9 cellular contexts compared by ENCODE assay signal in genomic region chr2:98455494-98455976, GRCh38. TPM values are rescaled to one million over a fixed set of nuclear protein-coding genes. Genes with fewer than 3 reads are reported as not detected.
DNase-seq lines count a peak whose midpoint lies in the region; ATAC-seq, FAIRE-seq and TF ChIP-seq lines count a peak whose summit lies in the region.
"Had no signal": no experiment of that assay in that cellular context is flagged by ENCODE, and none has a peak within 500 bp of the region (broad histone marks: within the 10 kb centered on the region; RNA-seq: fewer than 3 reads in every experiment).

No MANE protein-coding gene starts in this region.

- H3K4me1 ChIP-seq in GM23338 (ENCODE audit: insufficient read depth) (peaks cover 45% of the 10 kb centered on the region), transverse colon (peaks cover 26 to 72% (median 44%) of the 10 kb centered on the region in 4 donors)

- ATAC-seq in GM23338 = no peak

- H3K36me3 ChIP-seq in GM23338 (ENCODE audit: insufficient read depth) (peaks cover 3% of the 10 kb centered on the region; the same call in 1 of the 2 replicates), transverse colon (no peaks in the 10 kb centered on the region)

- no peak overlapping the region for H2AFZ ChIP-seq in GM23338

- H3K79me2 ChIP-seq in GM23338 (replicated peaks; ENCODE audit: insufficient read depth) = peaks cover 94% of the 10 kb centered on the region

- peaks cover 8% of the 10 kb centered on the region; the same call in 2 of the 3 replicates for H3K36me3 Mint-ChIP-seq in GM23338 (ENCODE audit: low read depth)

- no peak for TF ChIP-seq EP300 in transverse colon (IDR thresholded peaks at IDR 0.05; ENCODE audit: low read depth)

- peaks cover 72% of the 10 kb centered on the region for H3K4me1 Mint-ChIP-seq in GM23338

- peak; percentile 72 for DNase-seq in GM12865 (ENCODE audit: low read depth)
- DNase-seq in GM23338 (ENCODE audit: low spot score) = no peak
- DNase-seq in RCC 7860 (ENCODE audit: low spot score) = peak; percentile 50
- peak; percentile 25 for DNase-seq in fibroblast of mammary gland (ENCODE audit: low read depth)
- DNase-seq in transverse colon = no peak
- DNase-seq in NCI-H748 (lab: John Stamatoyannopoulos, UW; ENCODE audit: unreplicated experiment) = no peak
- DNase-seq in NCI-H524 (lab: John Stamatoyannopoulos, UW) = no peak
- DNase-seq in UCSD-AML1 (lab: John Stamatoyannopoulos, UW; ENCODE audit: unreplicated experiment) = no peak

- in situ Hi-C loops in transverse colon (cut with MboI; ENCODE audit: low pct_ligation_motif_present in 1 of 4, low pct_unique_long_range_greater_than_20kb in 1 of 4, low sequenced_read_pairs in 3 of 4) = no loop called here

- H3K27me3 ChIP-seq in GM23338 (ENCODE audit: insufficient read depth) (no peaks in the 10 kb centered on the region), transverse colon (no peaks in the 10 kb centered on the region)

- intact Hi-C loops in transverse colon (cut with DNase I; ENCODE audit: low total_unique reads) = no loop called here

- H3K9me3 ChIP-seq in transverse colon = no peaks in the 10 kb centered on the region

- H3F3A ChIP-seq in GM23338 (replicated peaks; ENCODE audit: low read depth) = no peaks in the 10 kb centered on the region

- no peak for TF ChIP-seq POLR2A in transverse colon (IDR thresholded peaks at IDR 0.05)

- TF ChIP-seq CTCF in GM12865 (IDR thresholded peaks at IDR 0.05; ENCODE audit: insufficient read depth, low read depth, low read length, missing control alignments) = no peak
- TF ChIP-seq CTCF in GM23338 (conservative IDR thresholded peaks at IDR 0.05; ENCODE audit: low read depth in 2 of 2) = no peak
- no peak for TF ChIP-seq CTCF in fibroblast of mammary gland (conservative IDR thresholded peaks at IDR 0.05; ENCODE audit: control insufficient read depth, insufficient read depth, low read depth, low read length)
- TF ChIP-seq CTCF in transverse colon (IDR thresholded peaks at IDR 0.05) = no peak

- no peak for FAIRE-seq in RCC 7860 (lab: Jason Lieb, UNC)
- FAIRE-seq: endometrium had no signal

- 0 out of 2 replicates have a peak overlapping the region, but pooled peaks have one; percentile 58 for H3K27ac Mint-ChIP-seq in GM23338

- no peaks in the 10 kb centered on the region for H3K9me3 Mint-ChIP-seq in GM23338

- no peaks in the 10 kb centered on the region for H3K9me2 ChIP-seq in GM23338 (ENCODE audit: insufficient read depth)

- no peak overlapping the region for H3K27ac ChIP-seq in GM23338 (ENCODE audit: low read depth)
- H3K27ac ChIP-seq in transverse colon = peak overlapping the region; percentile 73 to 80 (median 74)

- 42 to 56% methylated on average over 2 to 4 of the region's 4 CpGs for WGBS in transverse colon (ENCODE audit: low coverage in 1 of 2), 2 donors

- no peak overlapping the region for H3K4me3 Mint-ChIP-seq in GM23338

- peaks cover 9% of the 10 kb centered on the region for H3K27me3 Mint-ChIP-seq in GM23338 (ENCODE audit: insufficient read depth, low read depth, poor library complexity)

- H3K4me2 ChIP-seq in GM23338 = no peak overlapping the region

- H4K20me1 ChIP-seq in GM23338 (replicated peaks; ENCODE audit: insufficient read depth) = peaks cover 28% of the 10 kb centered on the region

- H3K4me3 ChIP-seq in GM12865 (ENCODE audit: low read depth, low read length) (peak overlapping the region; percentile 28), GM23338 (no peak overlapping the region), fibroblast of mammary gland (ENCODE audit: control insufficient read depth, low read depth, low read length) (no peak overlapping the region), transverse colon (no peak overlapping the region)

TF ChIP-seq in GM23338, 12 proteins besides CTCF, POLR2A, EP300 and RAD21 (continues in another document):
- TF ChIP-seq ZNF114 (CRISPR knock-in tag; IDR thresholded peaks at IDR 0.05) (no peak), NANOG (IDR thresholded peaks at IDR 0.05; ENCODE audit: borderline replicate concordance) (no peak), EZH2 (IDR thresholded peaks at IDR 0.05; ENCODE audit: low read depth, unreplicated experiment) (no peak), JUNB (IDR thresholded peaks at IDR 0.05; ENCODE audit: unreplicated experiment) (no peak), ZNF462 (CRISPR knock-in tag; IDR thresholded peaks at IDR 0.05) (no peak), ZNF331 (CRISPR knock-in tag; IDR thresholded peaks at IDR 0.05; ENCODE audit: low read depth) (no peak), EZH2phosphoT487 (IDR thresholded peaks at IDR 0.05; ENCODE audit: unreplicated experiment) (no peak), CREB1 (CRISPR knock-in tag; IDR thresholded peaks at IDR 0.05; ENCODE audit: low read depth) (no peak), ETS1 (IDR thresholded peaks at IDR 0.05) (no peak), POLR2AphosphoS5 (IDR thresholded peaks at IDR 0.05; ENCODE audit: low read depth) (no peak), STAT1 (IDR thresholded peaks at IDR 0.05; ENCODE audit: unreplicated experiment) (no peak)

RNA-seq across cellular contexts. Expression of gene INPP4A, which starts 10.9 kb away (rescaled TPM):
- total RNA-seq in GM23338 (2014; rRNA removed; shearing (Covaris generic)) = 36.9 and 42.3 TPM in 2 replicates
- polyA plus RNA-seq in GM23338 (2016; fragmentation: Nextera tagmentation; extraction: Ambion mirVana) = 6.5 and 8.5 TPM in 2 replicates
- 10 to 100 TPM; 22.8 to 35.8 (median 25.4) TPM for total RNA-seq in transverse colon

Comparison
In these comparisons a context has a peak if more than half of its experiments do, and no peak if none do; other contexts are left out.
1. DNase-seq: peak in GM12865 (single experiment), RCC 7860 (single experiment) and fibroblast of mammary gland (single experiment); none in GM23338 (single experiment), transverse colon (single experiment), NCI-H748 (single experiment), NCI-H524 (0 of 2) and UCSD-AML1 (single experiment).